ENCODE assay signal across 1 cellular context in the genomic region with DNA sequence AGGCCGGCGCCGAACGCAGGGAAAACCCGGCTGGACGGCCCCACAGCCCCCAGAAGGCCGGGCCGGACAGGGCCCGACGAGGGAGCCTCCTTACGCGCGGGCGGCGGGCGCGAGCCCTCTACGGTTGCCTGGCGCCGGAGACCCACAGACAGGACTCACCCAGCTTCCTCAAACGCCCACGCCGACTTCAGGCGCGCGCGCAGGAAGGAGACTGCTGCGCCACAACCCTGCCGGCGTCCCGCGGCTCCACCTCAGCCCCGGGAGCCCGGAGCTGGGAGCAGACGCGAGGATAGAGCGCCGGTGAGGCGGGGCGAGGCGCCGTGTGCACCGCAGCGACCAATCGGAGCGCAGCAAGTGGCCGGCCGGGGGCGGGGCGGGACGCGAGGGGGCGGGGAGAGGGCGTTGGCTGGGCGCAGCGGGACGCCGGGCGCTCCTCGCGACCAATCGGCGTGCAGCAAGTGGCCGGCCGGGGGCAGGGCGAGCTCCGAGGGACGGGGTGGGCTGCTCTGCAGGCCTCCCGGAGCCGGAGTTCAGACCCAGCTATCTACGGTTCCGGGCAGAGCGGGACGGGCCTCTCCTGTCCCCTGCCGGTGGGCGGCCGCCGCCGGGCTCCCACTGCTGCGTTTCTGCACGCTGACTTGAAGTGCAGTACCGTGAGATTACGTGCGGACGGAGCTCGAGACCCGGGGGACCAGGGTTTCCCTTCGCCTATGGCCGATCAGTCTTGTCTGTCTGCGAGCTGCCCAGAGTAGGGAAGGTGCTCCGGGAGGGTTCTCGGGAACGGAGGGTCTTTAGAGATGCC.
TF ChIP-seq lines count a peak whose summit lies in the region.

Gene TMEM50B, minus strand, starts transcription at position 296 of the 802 bp plus-strand sequence. CDS start 11,089 bp downstream, outside the sequence.

TF ChIP-seq in GM12878, 131 proteins besides CTCF, POLR2A, EP300 and RAD21 (continued from another document):
- no peak for TF ChIP-seq POLR2AphosphoS2 (IDR thresholded peaks at IDR 0.05; ENCODE audit: low read depth, low read length)
- TF ChIP-seq SUPT20H (IDR thresholded peaks at IDR 0.05; ENCODE audit: borderline replicate concordance, control insufficient read depth, low read depth, low read length), result no peak
- TF ChIP-seq ZNF207 (IDR thresholded peaks at IDR 0.05; ENCODE audit: borderline replicate concordance), result peak; percentile 51
- no peak for TF ChIP-seq CHD4 (IDR thresholded peaks at IDR 0.05)
- 0 out of 2 replicates have a peak, but pooled peaks have one; percentile 40 for TF ChIP-seq MXI1 (IDR thresholded peaks at IDR 0.05; ENCODE audit: low read depth, low read length)
- TF ChIP-seq EED (IDR thresholded peaks at IDR 0.05; ENCODE audit: low read depth), result peak; percentile 38; the same call in 1 of the 2 replicates
- no peak for TF ChIP-seq MEF2A (IDR thresholded peaks at IDR 0.05; ENCODE audit: insufficient read depth, low read depth, low read length)
- TF ChIP-seq RUNX3 (IDR thresholded peaks at IDR 0.05; ENCODE audit: low read length), result peak; percentile 22; the same call in 1 of the 2 replicates
- no peak for TF ChIP-seq RAD51 (IDR thresholded peaks at IDR 0.05)
- no peak for TF ChIP-seq MLLT1 (IDR thresholded peaks at IDR 0.05)
- TF ChIP-seq WRNIP1 (IDR thresholded peaks at IDR 0.05; ENCODE audit: borderline replicate concordance, low read depth, low read length), result no peak
- no peak for TF ChIP-seq REST (IDR thresholded peaks at IDR 0.05; ENCODE audit: low read depth, low read length)
- TF ChIP-seq NBN (IDR thresholded peaks at IDR 0.05), result peak; percentile 57; the same call in 1 of the 2 replicates
- TF ChIP-seq TBL1XR1 (IDR thresholded peaks at IDR 0.05; ENCODE audit: low read depth, low read length), result 0 out of 2 replicates have a peak, but pooled peaks have one; percentile 16
- TF ChIP-seq ATF7 (IDR thresholded peaks at IDR 0.05; ENCODE audit: low read depth), result no peak
- TF ChIP-seq BHLHE40 (IDR thresholded peaks at IDR 0.05; ENCODE audit: borderline replicate concordance in 1 of 2, low read depth in 2 of 2, low read length in 1 of 2), result peak in 1 of 2 experiments; percentile 42; a peak in 2 of 4 replicates
- TF ChIP-seq, protein P1, sequence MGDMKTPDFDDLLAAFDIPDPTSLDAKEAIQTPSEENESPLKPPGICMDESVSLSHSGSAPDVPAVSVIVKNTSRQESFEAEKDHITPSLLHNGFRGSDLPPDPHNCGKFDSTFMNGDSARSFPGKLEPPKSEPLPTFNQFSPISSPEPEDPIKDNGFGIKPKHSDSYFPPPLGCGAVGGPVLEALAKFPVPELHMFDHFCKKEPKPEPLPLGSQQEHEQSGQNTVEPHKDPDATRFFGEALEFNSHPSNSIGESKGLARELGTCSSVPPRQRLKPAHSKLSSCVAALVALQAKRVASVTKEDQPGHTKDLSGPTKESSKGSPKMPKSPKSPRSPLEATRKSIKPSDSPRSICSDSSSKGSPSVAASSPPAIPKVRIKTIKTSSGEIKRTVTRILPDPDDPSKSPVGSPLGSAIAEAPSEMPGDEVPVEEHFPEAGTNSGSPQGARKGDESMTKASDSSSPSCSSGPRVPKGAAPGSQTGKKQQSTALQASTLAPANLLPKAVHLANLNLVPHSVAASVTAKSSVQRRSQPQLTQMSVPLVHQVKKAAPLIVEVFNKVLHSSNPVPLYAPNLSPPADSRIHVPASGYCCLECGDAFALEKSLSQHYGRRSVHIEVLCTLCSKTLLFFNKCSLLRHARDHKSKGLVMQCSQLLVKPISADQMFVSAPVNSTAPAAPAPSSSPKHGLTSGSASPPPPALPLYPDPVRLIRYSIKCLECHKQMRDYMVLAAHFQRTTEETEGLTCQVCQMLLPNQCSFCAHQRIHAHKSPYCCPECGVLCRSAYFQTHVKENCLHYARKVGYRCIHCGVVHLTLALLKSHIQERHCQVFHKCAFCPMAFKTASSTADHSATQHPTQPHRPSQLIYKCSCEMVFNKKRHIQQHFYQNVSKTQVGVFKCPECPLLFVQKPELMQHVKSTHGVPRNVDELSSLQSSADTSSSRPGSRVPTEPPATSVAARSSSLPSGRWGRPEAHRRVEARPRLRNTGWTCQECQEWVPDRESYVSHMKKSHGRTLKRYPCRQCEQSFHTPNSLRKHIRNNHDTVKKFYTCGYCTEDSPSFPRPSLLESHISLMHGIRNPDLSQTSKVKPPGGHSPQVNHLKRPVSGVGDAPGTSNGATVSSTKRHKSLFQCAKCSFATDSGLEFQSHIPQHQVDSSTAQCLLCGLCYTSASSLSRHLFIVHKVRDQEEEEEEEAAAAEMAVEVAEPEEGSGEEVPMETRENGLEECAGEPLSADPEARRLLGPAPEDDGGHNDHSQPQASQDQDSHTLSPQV (IDR thresholded peaks at IDR 0.05), result no peak
- peak; percentile 66 for TF ChIP-seq ZBTB11 (CRISPR knock-in tag; IDR thresholded peaks at IDR 0.05)
- no peak for TF ChIP-seq IRF4 (IDR thresholded peaks at IDR 0.05; ENCODE audit: low read depth, low read length)
- 0 out of 2 replicates have a peak, but pooled peaks have one; percentile 48 for TF ChIP-seq TCF12 (IDR thresholded peaks at IDR 0.05; ENCODE audit: low read depth, low read length)
- TF ChIP-seq ZNF24 (IDR thresholded peaks at IDR 0.05), result no peak
- TF ChIP-seq IKZF1 (conservative IDR thresholded peaks at IDR 0.05), result peak; percentile 90
- TF ChIP-seq ESRRA (IDR thresholded peaks at IDR 0.05; ENCODE audit: low read length), result no peak
